9 cellular contexts compared by ENCODE assay signal in genomic region chr9:112041536-112042243, GRCh38.
DNase-seq lines count a peak whose midpoint lies in the region; ATAC-seq and TF ChIP-seq lines count a peak whose summit lies in the region.
"Had no signal": no experiment of that assay in that cellular context is flagged by ENCODE, and none has a peak within 500 bp of the region (broad histone marks: within the 10 kb centered on the region; RNA-seq: fewer than 3 reads in every experiment).

No MANE protein-coding gene starts in this region.

- no peaks in the 10 kb centered on the region for H4K20me1 ChIP-seq in GM23248 (ENCODE audit: insufficient read depth)

- peaks cover 77% of the 10 kb centered on the region for H3F3A ChIP-seq in GM23248 (ENCODE audit: insufficient read depth)

- peak overlapping the region; percentile 26 for H3K9ac ChIP-seq in GM23248

- H3K9me2 ChIP-seq in GM23248 (ENCODE audit: insufficient read depth), result no peaks in the 10 kb centered on the region

- H3K4me1 Mint-ChIP-seq in activated naive CD8-positive, alpha-beta T cell treated with anti-CD3 and anti-CD28 coated beads for 36 hours, result peaks cover 31% of the 10 kb centered on the region

- no peaks in the 10 kb centered on the region for H3K9me3 Mint-ChIP-seq in activated naive CD8-positive, alpha-beta T cell treated with anti-CD3 and anti-CD28 coated beads for 36 hours

- DNase-seq in GM23248 (peak; percentile 99), RWPE2 (ENCODE audit: low spot score) (peak; percentile 96), fibroblast of villous mesenchyme (ENCODE audit: low read depth) (peak; percentile 97), psoas muscle (peak in 1 of 2 donors; percentile 69), NCI-H345 (lab: John Stamatoyannopoulos, UW) (no peak)
- no peak for DNase-seq in activated naive CD8-positive, alpha-beta T cell treated with anti-CD3 and anti-CD28 coated beads for 36 hours
- DNase-seq: erythroblast had no signal

- in situ Hi-C loops in GM23248 (cut with MboI), result no loop called here

- WGBS in GM23248 (ENCODE audit: low coverage in 1 of 2, low lambda C conversion rate in 2 of 2, missing lambda C conversion rate in 2 of 2), 2 experiments, result 22 to 23% methylated on average over 8 of the region's 8 CpGs
- WGBS in psoas muscle, 3 donors, result 33 to 43% (median 43%) methylated on average over 8 of the region's 8 CpGs

- intact Hi-C loops in psoas muscle (cut with DNase I), result no loop called here

- no peaks in the 10 kb centered on the region for H3K79me2 ChIP-seq in GM23248 (ENCODE audit: insufficient read depth)

- H3K4me3 ChIP-seq in GM23248, result no peak overlapping the region
- no peak overlapping the region for H3K4me3 ChIP-seq in RWPE2 (ENCODE audit: severe bottlenecking)
- H3K4me3 ChIP-seq in fibroblast of villous mesenchyme (ENCODE audit: low read depth, low read length), result no peak overlapping the region
- H3K4me3 ChIP-seq in psoas muscle, result no peak overlapping the region

- no peak overlapping the region for H2AFZ ChIP-seq in GM23248

- H3K27me3 ChIP-seq in GM23248 (replicated peaks; ENCODE audit: insufficient read depth) (no peaks in the 10 kb centered on the region), RWPE2 (ENCODE audit: insufficient read depth, poor library complexity, severe bottlenecking) (no peaks in the 10 kb centered on the region), psoas muscle (ENCODE audit: insufficient read depth in 3 of 3, low read length in 2 of 3) (no peaks in the 10 kb centered on the region)

- no peak overlapping the region for H3K27ac Mint-ChIP-seq in activated naive CD8-positive, alpha-beta T cell treated with anti-CD3 and anti-CD28 coated beads for 36 hours

- H3K27ac ChIP-seq in GM23248, result peak overlapping the region; percentile 84
- peak overlapping the region; percentile 98 for H3K27ac ChIP-seq in RWPE2 (ENCODE audit: poor library complexity, severe bottlenecking)
- peak overlapping the region; percentile 36 for H3K27ac ChIP-seq in psoas muscle

- TF ChIP-seq CTCF in RWPE2 (IDR thresholded peaks at IDR 0.05; ENCODE audit: poor library complexity, severe bottlenecking) (no peak), fibroblast of villous mesenchyme (IDR thresholded peaks at IDR 0.05; ENCODE audit: insufficient read depth, low read depth, low read length) (no peak), psoas muscle (IDR thresholded peaks at IDR 0.05) (no peak)

- H3K9me3 ChIP-seq in GM23248 (ENCODE audit: low read depth) (no peaks in the 10 kb centered on the region), RWPE2 (ENCODE audit: severe bottlenecking) (peaks cover 2% of the 10 kb centered on the region), psoas muscle (no peaks in the 10 kb centered on the region)

- H3K4me3 Mint-ChIP-seq in activated naive CD8-positive, alpha-beta T cell treated with anti-CD3 and anti-CD28 coated beads for 36 hours, result no peak overlapping the region

- no peaks in the 10 kb centered on the region for H3K36me3 ChIP-seq in GM23248 (ENCODE audit: low read depth)
- H3K36me3 ChIP-seq in RWPE2 (ENCODE audit: low read depth), result no peaks in the 10 kb centered on the region
- no peaks in the 10 kb centered on the region for H3K36me3 ChIP-seq in psoas muscle (ENCODE audit: insufficient read depth in 1 of 2, low read depth in 1 of 2)

- H3K36me3 Mint-ChIP-seq in activated naive CD8-positive, alpha-beta T cell treated with anti-CD3 and anti-CD28 coated beads for 36 hours, result peaks cover 16% of the 10 kb centered on the region

- H3K4me1 ChIP-seq in GM23248 (ENCODE audit: insufficient read depth), result peaks cover 79% of the 10 kb centered on the region
- peaks cover 42% of the 10 kb centered on the region for H3K4me1 ChIP-seq in RWPE2 (ENCODE audit: insufficient read depth, poor library complexity, severe bottlenecking)
- no peaks in the 10 kb centered on the region for H3K4me1 ChIP-seq in psoas muscle

- peak overlapping the region; percentile 27 for H3K4me2 ChIP-seq in GM23248 (ENCODE audit: unreplicated experiment)

- peak; percentile 91 for ATAC-seq in RWPE2 (ENCODE audit: low read depth)
- ATAC-seq in psoas muscle, result peak; percentile 68 to 97 (median 94)
- no peak for ATAC-seq in GM18868 (IDR thresholded peaks at IDR 0.05; ENCODE audit: unreplicated experiment)
- no peak for ATAC-seq in HG03175 (IDR thresholded peaks at IDR 0.05; ENCODE audit: unreplicated experiment)

- H3K27me3 Mint-ChIP-seq in activated naive CD8-positive, alpha-beta T cell treated with anti-CD3 and anti-CD28 coated beads for 36 hours, result peaks cover 17% of the 10 kb centered on the region

Comparison
In these comparisons a context has a peak if more than half of its experiments do, and no peak if none do; other contexts are left out.
1. DNase-seq: peak in GM23248 (single experiment), RWPE2 (single experiment) and fibroblast of villous mesenchyme (single experiment); none in NCI-H345 (single experiment) and activated naive CD8-positive, alpha-beta T cell treated with anti-CD3 and anti-CD28 coated beads for 36 hours (single experiment).
2. H3K27ac ChIP-seq: peak in every context shown above with its lines; median percentile 98 in RWPE2; 84 in GM23248; 36 in psoas muscle.
3. ATAC-seq: peak in RWPE2 (single experiment) and psoas muscle (4 of 4); none in GM18868 (single experiment) and HG03175 (single experiment).